Comparison of ENCODE assay signal across 27 cellular contexts in genomic region chr2:157143901-157144300, GRCh38.
"Had no signal": no experiment of that assay in that cellular context is flagged by ENCODE, and none has a peak within 500 bp of the region (broad histone marks: within the 10 kb centered on the region; RNA-seq: fewer than 3 reads in every experiment).

No MANE protein-coding gene starts in this region.

- H3K9me3 ChIP-seq: ascending aorta had no signal

- H3K4me3 ChIP-seq: ascending aorta had no signal

- H3K27me3 ChIP-seq: ascending aorta had no signal

- H3K27ac ChIP-seq: ascending aorta, WERI-Rb-1 had no signal

- DNase-seq: activated CD4-positive, alpha-beta memory T cell treated with anti-CD3 and anti-CD28 coated beads, Interleukin-2, amount 10 ng/mL, durations not matched to agents 7 days and 5 days; activated CD4-positive, alpha-beta T cell treated with anti-CD3 and anti-CD28 coated beads for 1 hour; activated CD4-positive, alpha-beta T cell treated with anti-CD3 and anti-CD28 coated beads for 36 hours; activated CD4-positive, alpha-beta T cell treated with anti-CD3 and anti-CD28 coated beads for 48 hours; activated CD4-positive, alpha-beta T cell treated with anti-CD3 and anti-CD28 coated beads, Interleukin-2, amount 10 ng/mL, durations not matched to agents 7 days and 5 days; activated CD4-positive, alpha-beta T cell treated with anti-CD3 and anti-CD28 coated beads, Interleukin-2, amount 50 U/mL, for 48 hours; activated CD4-positive, CD25-positive, alpha-beta regulatory T cell; activated CD8-positive, alpha-beta memory T cell treated with anti-CD3 and anti-CD28 coated beads for 24 hours; activated CD8-positive, alpha-beta memory T cell treated with anti-CD3 and anti-CD28 coated beads, Interleukin-2, amount 10 ng/mL, durations not matched to agents 7 days and 5 days; activated CD8-positive, alpha-beta memory T cell treated with anti-CD3 and anti-CD28 coated beads, Interleukin-2, amount 50 U/mL, for 48 hours; activated CD8-positive, alpha-beta T cell treated with anti-CD3 and anti-CD28 coated beads, Interleukin-2, amount 10 ng/mL, durations not matched to agents 7 days and 5 days; activated effector memory CD4-positive, alpha-beta T cell treated with Interleukin-2 at 50 U/mL for 16 hours; activated gamma-delta T cell; activated naive CD4-positive, alpha-beta T cell treated with anti-CD3 and anti-CD28 coated beads, Interleukin-2, amount 10 ng/mL, durations not matched to agents 7 days and 5 days; activated naive CD4-positive, alpha-beta T cell treated with Interleukin-2 at 50 U/mL for 16 hours; activated naive CD8-positive, alpha-beta T cell treated with anti-CD3 and anti-CD28 coated beads, Interleukin-2, amount 10 ng/mL, durations not matched to agents 7 days and 5 days; activated naive CD8-positive, alpha-beta T cell treated with anti-CD3 and anti-CD28 coated beads, Interleukin-2, amount 50 U/mL, for 24 hours; activated T-cell treated with anti-CD3 and anti-CD28 coated beads, Interleukin-2, amount 50 U/mL, for 24 hours; activated T-cell treated with anti-CD3 and anti-CD28 coated beads, Interleukin-2, amount 50 U/mL, for 48 hours; amygdala; anterior cingulate cortex; central memory CD4-positive, alpha-beta T cell; T-helper 1 cell; T-helper 2 cell; T-helper 9 cell; WERI-Rb-1 had no signal

- H3K36me3 ChIP-seq: ascending aorta, WERI-Rb-1 had no signal

- H3K4me1 ChIP-seq: ascending aorta had no signal
